11 cellular contexts compared by ENCODE assay signal in genomic region chr17:77778636-77779524, GRCh38.
A peak's percentile ranks its signal among the peaks of the same experiment; 100 is the strongest.
DNase-seq lines count a peak whose midpoint lies in the region; ATAC-seq and TF ChIP-seq lines count a peak whose summit lies in the region.
"Had no signal": no experiment of that assay in that cellular context is flagged by ENCODE, and none has a peak within 500 bp of the region (broad histone marks: within the 10 kb centered on the region; RNA-seq: fewer than 3 reads in every experiment).

No MANE protein-coding gene starts in this region.

- peaks cover 29% of the 10 kb centered on the region for H3K27me3 ChIP-seq in adipocyte (replicated peaks; ENCODE audit: control insufficient read depth, insufficient read depth, low read length)
- peaks cover 0 to 22% (median 3%) of the 10 kb centered on the region in 3 donors for H3K27me3 ChIP-seq in stomach
- peaks cover 0 to 37% (median 0%) of the 10 kb centered on the region in 7 donors for H3K27me3 ChIP-seq in spleen (replicated peaks in 1 of 7)

- TF ChIP-seq POLR2A in stomach (IDR thresholded peaks at IDR 0.05) = no peak
- no peak for TF ChIP-seq POLR2A in spleen (IDR thresholded peaks at IDR 0.05)

- H3K27ac ChIP-seq in stomach (peak overlapping the region in 3 of 5 donors; percentile 66 to 74 (median 72)), spleen (peak overlapping the region in 2 of 8 donors; percentile 11 to 51)

- no peak overlapping the region for H3K9ac ChIP-seq in adipocyte (ENCODE audit: low read length)

- TF ChIP-seq CTCF in stomach (IDR thresholded peaks at IDR 0.05) (no peak), spleen (IDR thresholded peaks at IDR 0.05 in 8 of 11, conservative IDR thresholded peaks at IDR 0.05 in 3 of 11) (no peak)

- H3K4me1 ChIP-seq in adipocyte (ENCODE audit: control insufficient read depth, insufficient read depth, low read length) = peaks cover 5% of the 10 kb centered on the region
- H3K4me1 ChIP-seq in stomach = peaks cover 7 to 15% (median 12%) of the 10 kb centered on the region in 4 donors
- peaks cover 0 to 33% (median 14%) of the 10 kb centered on the region in 6 donors for H3K4me1 ChIP-seq in spleen

- H3K9me3 ChIP-seq in adipocyte (ENCODE audit: control insufficient read depth, low read length) (no peaks in the 10 kb centered on the region), stomach (no peaks in the 10 kb centered on the region), spleen (no peaks in the 10 kb centered on the region)

- H3K36me3 ChIP-seq in adipocyte (ENCODE audit: control insufficient read depth, insufficient read depth, low read length, severe bottlenecking) (no peaks in the 10 kb centered on the region), stomach (no peaks in the 10 kb centered on the region), spleen (no peaks in the 10 kb centered on the region)

- no peak for TF ChIP-seq EP300 in stomach (IDR thresholded peaks at IDR 0.05)

- intact Hi-C loops in left ventricle myocardium superior (cut with micrococcal nuclease) = loop anchor here (10.0 kb wide), 1 partner anchor 236 kb away; no protein-coding TSS in a partner anchor
- intact Hi-C loops in stomach (cut with DNase I; ENCODE audit: low total_unique reads) = loop anchor here (10.0 kb wide), 1 partner anchor 236 kb away; no protein-coding TSS in a partner anchor
- intact Hi-C loops in spleen (cut with DNase I; ENCODE audit: low total_unique reads) = no loop called here

- 64 to 72% (median 66%) methylated on average over 14 to 17 of the region's 17 CpGs for WGBS in stomach, 5 donors
- WGBS in spleen, 5 donors = 63 to 84% (median 75%) methylated on average over 12 to 17 of the region's 17 CpGs

- no peak overlapping the region for H3K4me3 ChIP-seq in Jurkat, Clone E6-1 (ENCODE audit: low read length)
- no peak overlapping the region for H3K4me3 ChIP-seq in adipocyte (ENCODE audit: low read length)
- no peak overlapping the region for H3K4me3 ChIP-seq in stomach
- H3K4me3 ChIP-seq in spleen = no peak overlapping the region

- DNase-seq in Jurkat, Clone E6-1 (ENCODE audit: low read depth, low spot score) = peak; percentile 33
- peak; percentile 48 for DNase-seq in adipocyte (ENCODE audit: low read depth)
- peak; percentile 86 for DNase-seq in left ventricle myocardium superior
- DNase-seq in stomach = peak; percentile 34
- no peak for DNase-seq in SKM-1 (lab: John Stamatoyannopoulos, UW; ENCODE audit: unreplicated experiment)
- DNase-seq in spleen = no peak
- no peak for DNase-seq in DMS114 treated with DMSO at 0.1 percent for 48 hours (lab: John Stamatoyannopoulos, UW; ENCODE audit: unreplicated experiment)
- DNase-seq: activated CD4-positive, alpha-beta T cell treated with anti-CD3 and anti-CD28 coated beads, Interleukin-2, amount 10 ng/mL, durations not matched to agents 7 days and 5 days; effector memory CD4-positive, alpha-beta T cell; naive thymus-derived CD8-positive, alpha-beta T cell had no signal

- ATAC-seq in left ventricle myocardium superior (peak; percentile 97), HG03457 (IDR thresholded peaks at IDR 0.05; ENCODE audit: unreplicated experiment) (no peak)
- ATAC-seq: naive thymus-derived CD8-positive, alpha-beta T cell had no signal

Comparison
In these comparisons a context has a peak if more than half of its experiments do, and no peak if none do; other contexts are left out.
1. DNase-seq: peak in Jurkat, Clone E6-1 (single experiment), adipocyte (single experiment), left ventricle myocardium superior (single experiment) and stomach (single experiment); none in SKM-1 (single experiment), spleen (single experiment) and DMS114 treated with DMSO at 0.1 percent for 48 hours (single experiment).